1 cellular context compared by ENCODE assay signal in the genomic region with DNA sequence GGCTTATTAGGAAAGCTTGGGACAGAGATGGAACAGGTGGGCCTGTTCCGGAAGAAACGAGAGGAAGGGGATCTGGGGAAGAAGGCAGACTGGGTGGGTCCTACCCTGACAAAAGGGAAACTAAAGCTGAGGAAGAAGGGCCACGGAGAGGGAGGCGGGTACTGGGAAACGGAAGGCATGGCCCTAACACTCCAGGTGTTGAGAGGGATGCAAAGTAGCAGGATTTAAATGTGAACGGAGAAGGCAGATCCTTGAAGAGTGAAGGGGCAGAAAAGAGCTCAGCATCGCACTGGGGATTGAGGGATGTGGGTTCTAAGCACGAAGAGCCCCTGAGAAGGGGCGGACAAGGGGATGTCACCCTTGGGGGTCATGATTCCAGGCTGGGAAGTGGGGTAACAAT.
TF ChIP-seq lines count a peak whose summit lies in the region.

No MANE protein-coding gene starts in this region.

TF ChIP-seq in GM12878, 131 proteins besides CTCF, POLR2A, EP300 and RAD21:
- TF ChIP-seq IKZF2 (IDR thresholded peaks at IDR 0.05) = peak in 1 of 2 experiments; percentile 12; a peak in 1 of 4 replicates
- TF ChIP-seq PML (IDR thresholded peaks at IDR 0.05; ENCODE audit: low read length) = no peak
